19 cellular contexts compared by ENCODE assay signal in genomic region chr17:37194208-37194607, GRCh38.
"Had no signal": no experiment of that assay in that cellular context is flagged by ENCODE, and none has a peak within 500 bp of the region (broad histone marks: within the 10 kb centered on the region; RNA-seq: fewer than 3 reads in every experiment).

No MANE protein-coding gene starts in this region.

- H3K4me3 ChIP-seq: ascending aorta, coronary artery, mucosa of descending colon, suprapubic skin, vagina had no signal

- H3K27ac ChIP-seq: ascending aorta, coronary artery, suprapubic skin, vagina had no signal

- DNase-seq: activated CD4-positive, alpha-beta T cell treated with anti-CD3 and anti-CD28 coated beads for 48 hours; activated CD4-positive, CD25-positive, alpha-beta regulatory T cell; activated CD8-positive, alpha-beta memory T cell treated with anti-CD3 and anti-CD28 coated beads, Interleukin-2, amount 50 U/mL, for 4 hours; activated CD8-positive, alpha-beta T cell treated with anti-CD3 and anti-CD28 coated beads, Interleukin-2, amount 10 ng/mL, durations not matched to agents 7 days and 5 days; activated effector memory CD4-positive, alpha-beta T cell treated with Interleukin-2 at 50 U/mL for 16 hours; activated naive CD4-positive, alpha-beta T cell treated with anti-CD3 and anti-CD28 coated beads, Interleukin-2, amount 10 ng/mL, durations not matched to agents 7 days and 5 days; activated naive CD8-positive, alpha-beta T cell treated with anti-CD3 and anti-CD28 coated beads, Interleukin-2, amount 50 U/mL, for 24 hours; activated T-cell treated with anti-CD3 and anti-CD28 coated beads, Interleukin-2, amount 50 U/mL, for 4 hours; hypothalamus; immature natural killer cell; kidney glomerular epithelial cell; mucosa of descending colon; naive B cell; stimulated activated CD4-positive, alpha-beta T cell treated with anti-CD3 and anti-CD28 coated beads, Interleukin-2, amount 100 ng/mL, for 24 hours; trophoblast cell had no signal

- H3K4me1 ChIP-seq: ascending aorta, suprapubic skin, vagina had no signal

- ATAC-seq: activated CD8-positive, alpha-beta T cell treated with anti-CD3 and anti-CD28 coated beads, Interleukin-2, amount 10 ng/mL, durations not matched to agents 7 days and 5 days; activated naive CD8-positive, alpha-beta T cell treated with anti-CD3 and anti-CD28 coated beads, Interleukin-2, amount 50 U/mL, for 24 hours; activated T-cell treated with anti-CD3 and anti-CD28 coated beads, Interleukin-2, amount 50 U/mL, for 4 hours; mucosa of descending colon had no signal

- H3K27me3 ChIP-seq: ascending aorta, suprapubic skin, vagina had no signal

- H3K9me3 ChIP-seq: ascending aorta, mucosa of descending colon, suprapubic skin, vagina had no signal
